ENCODE assay signal across 8 cellular contexts in genomic region chr3:195638456-195638855, GRCh38. TPM values are rescaled to one million over a fixed set of nuclear protein-coding genes. Genes with fewer than 3 reads are reported as not detected.
"Had no signal": no experiment of that assay in that cellular context is flagged by ENCODE, and none has a peak within 500 bp of the region (broad histone marks: within the 10 kb centered on the region; RNA-seq: fewer than 3 reads in every experiment).

No MANE protein-coding gene starts in this region.

RNA-seq across cellular contexts. Expression of gene APOD, which starts 54.7 kb away (rescaled TPM):
- total RNA-seq: activated CD4-positive, alpha-beta memory T cell treated with anti-CD3 and anti-CD28 coated beads, Interleukin-2, amount 10 ng/mL, durations not matched to agents 7 days and 5 days; activated CD4-positive, alpha-beta T cell treated with anti-CD3 and anti-CD28 coated beads for 36 hours; activated CD4-positive, alpha-beta T cell treated with anti-CD3 and anti-CD28 coated beads, Interleukin-2, amount 10 ng/mL, durations not matched to agents 7 days and 5 days; activated CD8-positive, alpha-beta memory T cell treated with anti-CD3 and anti-CD28 coated beads for 36 hours; activated CD8-positive, alpha-beta T cell treated with anti-CD3 and anti-CD28 coated beads for 36 hours; T-helper 17 cell; T-helper 2 cell treated with Interferon-gamma antibody and Interleukin-4, amounts not matched to agents 100 ng/mL and 5 ng/mL, for 36 hours; WTC11 had no signal
